ENCODE assay signal across 1 cellular context in the genomic region with DNA sequence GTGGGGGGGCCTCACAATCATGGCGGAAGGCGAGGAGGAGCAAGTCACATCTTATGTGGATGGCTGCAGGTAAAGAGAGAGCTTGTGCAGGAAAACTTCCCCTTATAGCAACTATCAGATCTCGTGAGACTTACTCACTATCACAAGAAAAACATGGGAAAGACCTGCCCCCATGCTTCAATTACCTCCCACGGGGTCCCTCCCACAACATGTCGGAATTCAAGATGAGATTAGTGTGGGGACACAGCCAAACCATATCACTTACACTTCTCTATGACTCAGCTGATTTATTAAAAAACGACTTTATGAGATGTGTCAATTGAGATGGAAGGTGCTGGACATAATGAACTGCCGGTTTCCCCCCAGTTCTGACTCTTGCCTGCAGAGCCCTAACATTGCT.
TF ChIP-seq lines count a peak whose summit lies in the region.

No MANE protein-coding gene starts in this region.

TF ChIP-seq in K562, 482 proteins besides CTCF, POLR2A, EP300 and RAD21 (continued from another document):
- no peak for TF ChIP-seq PCBP2 (IDR thresholded peaks at IDR 0.05; ENCODE audit: low read depth, low read length, poor library complexity, severe bottlenecking)
- TF ChIP-seq, protein P1, sequence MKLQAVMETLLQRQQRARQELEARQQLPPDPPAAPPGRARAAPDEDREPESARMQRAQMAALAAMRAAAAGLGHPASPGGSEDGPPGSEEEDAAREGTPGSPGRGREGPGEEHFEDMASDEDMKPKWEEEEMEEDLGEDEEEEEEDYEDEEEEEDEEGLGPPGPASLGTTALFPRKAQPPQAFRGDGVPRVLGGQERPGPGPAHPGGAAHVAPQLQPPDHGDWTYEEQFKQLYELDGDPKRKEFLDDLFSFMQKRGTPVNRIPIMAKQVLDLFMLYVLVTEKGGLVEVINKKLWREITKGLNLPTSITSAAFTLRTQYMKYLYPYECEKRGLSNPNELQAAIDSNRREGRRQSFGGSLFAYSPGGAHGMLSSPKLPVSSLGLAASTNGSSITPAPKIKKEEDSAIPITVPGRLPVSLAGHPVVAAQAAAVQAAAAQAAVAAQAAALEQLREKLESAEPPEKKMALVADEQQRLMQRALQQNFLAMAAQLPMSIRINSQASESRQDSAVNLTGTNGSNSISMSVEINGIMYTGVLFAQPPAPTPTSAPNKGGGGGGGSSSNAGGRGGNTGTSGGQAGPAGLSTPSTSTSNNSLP (IDR thresholded peaks at IDR 0.05; ENCODE audit: borderline replicate concordance, low read depth, low read length): no peak
- no peak for TF ChIP-seq PYGO2 (tag; IDR thresholded peaks at IDR 0.05)
- TF ChIP-seq EGR1 (conservative IDR thresholded peaks at IDR 0.05): 0 out of 2 replicates have a peak, but pooled peaks have one; percentile 12
- no peak for TF ChIP-seq GTF2E2 (tag; IDR thresholded peaks at IDR 0.05)
- TF ChIP-seq, protein P2, sequence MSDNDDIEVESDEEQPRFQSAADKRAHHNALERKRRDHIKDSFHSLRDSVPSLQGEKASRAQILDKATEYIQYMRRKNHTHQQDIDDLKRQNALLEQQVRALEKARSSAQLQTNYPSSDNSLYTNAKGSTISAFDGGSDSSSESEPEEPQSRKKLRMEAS (CRISPR knock-in tag; IDR thresholded peaks at IDR 0.05): no peak
- no peak for TF ChIP-seq ZFPM2 (CRISPR knock-in tag; IDR thresholded peaks at IDR 0.05)
- TF ChIP-seq ZNF431 (CRISPR knock-in tag; IDR thresholded peaks at IDR 0.05): peak; percentile 32; the same call in 1 of the 2 replicates
- TF ChIP-seq CBFB (CRISPR knock-in tag; IDR thresholded peaks at IDR 0.05): no peak
- no peak for TF ChIP-seq HNRNPH1 (optimal IDR thresholded peaks at IDR 0.05; ENCODE audit: low read depth, low read length)
- no peak for TF ChIP-seq ZNF586 (CRISPR knock-in tag; conservative IDR thresholded peaks at IDR 0.05)
- 0 out of 2 replicates have a peak, but pooled peaks have one; percentile 22 for TF ChIP-seq CHD2 (IDR thresholded peaks at IDR 0.05; ENCODE audit: low read depth, low read length)
- no peak for TF ChIP-seq SMAD4 (CRISPR knock-in tag; conservative IDR thresholded peaks at IDR 0.05)
- no peak for TF ChIP-seq THRAP3 (IDR thresholded peaks at IDR 0.05; ENCODE audit: borderline replicate concordance)
- no peak for TF ChIP-seq ZNF324 (CRISPR knock-in tag; IDR thresholded peaks at IDR 0.05)
- no peak for TF ChIP-seq XRCC3 (IDR thresholded peaks at IDR 0.05)
- TF ChIP-seq NFE2 (IDR thresholded peaks at IDR 0.05; ENCODE audit: low read depth): 0 out of 2 replicates have a peak, but pooled peaks have one; percentile 37
- TF ChIP-seq ZNF184 (CRISPR knock-in tag; IDR thresholded peaks at IDR 0.05): no peak
- TF ChIP-seq, protein P3, sequence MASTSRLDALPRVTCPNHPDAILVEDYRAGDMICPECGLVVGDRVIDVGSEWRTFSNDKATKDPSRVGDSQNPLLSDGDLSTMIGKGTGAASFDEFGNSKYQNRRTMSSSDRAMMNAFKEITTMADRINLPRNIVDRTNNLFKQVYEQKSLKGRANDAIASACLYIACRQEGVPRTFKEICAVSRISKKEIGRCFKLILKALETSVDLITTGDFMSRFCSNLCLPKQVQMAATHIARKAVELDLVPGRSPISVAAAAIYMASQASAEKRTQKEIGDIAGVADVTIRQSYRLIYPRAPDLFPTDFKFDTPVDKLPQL (IDR thresholded peaks at IDR 0.05; ENCODE audit: extremely low read depth, insufficient read length): no peak
- no peak for TF ChIP-seq ZNF644 (tag; IDR thresholded peaks at IDR 0.05; ENCODE audit: low read depth)
- no peak for TF ChIP-seq LARP7 (IDR thresholded peaks at IDR 0.05)
